Comparison of ENCODE assay signal across 10 cellular contexts in the genomic region with DNA sequence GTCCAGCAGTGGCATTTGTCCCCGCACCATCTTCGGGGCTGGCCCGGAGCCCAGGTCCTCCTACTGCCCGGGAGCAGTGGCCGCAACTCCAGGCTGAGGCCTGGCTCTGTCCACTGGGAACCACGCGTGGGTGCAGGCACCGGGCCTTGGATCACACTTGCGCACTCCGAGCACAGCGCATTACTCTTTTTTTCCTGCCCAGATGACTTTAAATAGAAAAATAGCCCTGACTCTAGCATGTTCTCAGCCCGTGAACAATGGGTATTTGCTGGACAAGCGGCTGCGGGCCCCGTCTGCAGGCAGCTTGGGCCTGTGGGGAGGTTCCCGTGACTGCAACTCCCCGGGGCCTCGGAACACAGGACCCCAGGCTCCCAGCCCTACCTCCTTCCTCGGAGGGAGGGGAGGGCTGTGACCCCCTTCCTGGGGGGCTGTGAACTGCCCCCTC.
DNase-seq lines count a peak whose midpoint lies in the region; TF ChIP-seq lines count a peak whose summit lies in the region.
"Had no signal": no experiment of that assay in that cellular context is flagged by ENCODE, and none has a peak within 500 bp of the region (broad histone marks: within the 10 kb centered on the region; RNA-seq: fewer than 3 reads in every experiment).

No MANE protein-coding gene starts in this region.

- peaks cover 75% of the 10 kb centered on the region for H3K4me1 Mint-ChIP-seq in nephron progenitor cell

- peaks cover 76% of the 10 kb centered on the region for H3K27me3 Mint-ChIP-seq in nephron progenitor cell (ENCODE audit: low read depth, poor library complexity)

- H3K4me3 Mint-ChIP-seq in nephron progenitor cell: peak overlapping the region; percentile 50

- no peaks in the 10 kb centered on the region for H3K36me3 ChIP-seq in urinary bladder (ENCODE audit: insufficient read depth)

- H3K27ac ChIP-seq in urinary bladder (ENCODE audit: low read depth): no peak overlapping the region
- H3K27ac ChIP-seq: 22Rv1 had no signal

- H3K27ac Mint-ChIP-seq in nephron progenitor cell: no peak overlapping the region

- H3K9me3 Mint-ChIP-seq in nephron progenitor cell: peaks cover 7% of the 10 kb centered on the region

- H3K4me1 ChIP-seq in urinary bladder (ENCODE audit: insufficient read depth): no peaks in the 10 kb centered on the region

- no peak for TF ChIP-seq CTCF in nephron progenitor cell (IDR thresholded peaks at IDR 0.05)

- 7% methylated on average over 19 of the region's 19 CpGs for WGBS in urinary bladder

- H3K4me3 ChIP-seq in urinary bladder (ENCODE audit: low read depth, low read length): peak overlapping the region; percentile 30

- DNase-seq in DMS53 (lab: John Stamatoyannopoulos, UW) (peak; percentile 12), DMS53 treated with DMSO at 0.1 percent for 48 hours (lab: John Stamatoyannopoulos, UW; ENCODE audit: unreplicated experiment) (no peak), fibroblast of peridontal ligament (ENCODE audit: extremely low read depth) (peak; percentile 30), nephron progenitor cell (peak; percentile 37), NCI-H526 treated with DMSO at 0.1 percent for 48 hours (lab: John Stamatoyannopoulos, UW) (no peak)
- no peak for DNase-seq in NK-92 treated with Interleukin-12 subunit alpha and Interleukin-12 subunit beta, amount 100 ng/mL, for 24 hours (lab: John Stamatoyannopoulos, UW)
- no peak for DNase-seq in stimulated activated CD4-positive, alpha-beta T cell treated with anti-CD3 and anti-CD28 coated beads, Interleukin-4, amount 100 ng/mL, for 24 hours
- DNase-seq: T-helper 1 cell had no signal

- H3K36me3 Mint-ChIP-seq in nephron progenitor cell (ENCODE audit: low read depth): no peaks in the 10 kb centered on the region

Comparison
In these comparisons a context has a peak if more than half of its experiments do, and no peak if none do; other contexts are left out.
1. DNase-seq: peak in DMS53 (single experiment), fibroblast of peridontal ligament (single experiment) and nephron progenitor cell (single experiment); none in DMS53 treated with DMSO at 0.1 percent for 48 hours (single experiment), NK-92 treated with Interleukin-12 subunit alpha and Interleukin-12 subunit beta, amount 100 ng/mL, for 24 hours (single experiment), stimulated activated CD4-positive, alpha-beta T cell treated with anti-CD3 and anti-CD28 coated beads, Interleukin-4, amount 100 ng/mL, for 24 hours (single experiment) and NCI-H526 treated with DMSO at 0.1 percent for 48 hours (single experiment).